ENCODE assay signal across 8 cellular contexts in genomic region chr16:69565611-69566436, GRCh38. TPM values are rescaled to one million over a fixed set of nuclear protein-coding genes. Genes with fewer than 3 reads are reported as not detected.
DNase-seq lines count a peak whose midpoint lies in the region; FAIRE-seq and TF ChIP-seq lines count a peak whose summit lies in the region.

TSS of gene NFAT5 (plus strand) at chr16:69565966. CDS start at chr16:69566302, 336 bp downstream.

- H3K4me1 Mint-ChIP-seq in H9, result peaks cover 36 to 37% of the 10 kb centered on the region in 2 experiments
- H3K4me1 Mint-ChIP-seq in activated naive CD4-positive, alpha-beta T cell treated with anti-CD3 and anti-CD28 coated beads for 36 hours (ENCODE audit: low read depth), result peaks cover 49% of the 10 kb centered on the region

- no peak within 1 kb of the TSS for H3K23ac ChIP-seq in H9 (ENCODE audit: insufficient read length, low read depth, low read length)

- H2BK15ac ChIP-seq in H9 (ENCODE audit: low read depth, low read length), result no peak within 1 kb of the TSS

- H3K4me3 ChIP-seq in SK-N-MC, result peak within 1 kb of the TSS; percentile 88
- H3K4me3 ChIP-seq in neutrophil (ENCODE audit: low read depth in 1 of 2, low read length in 1 of 2), result peak within 1 kb of the TSS; percentile 92 to 94

- H3K27me3 ChIP-seq in H9 (ENCODE audit: insufficient read depth, low read length) (no peaks in the 10 kb centered on the region), neutrophil (no peaks in the 10 kb centered on the region)

- no peak within 1 kb of the TSS for H2BK12ac ChIP-seq in H9 (ENCODE audit: insufficient read length, low read depth, low read length)

- H3K79me1 ChIP-seq in H9 (ENCODE audit: insufficient read depth, low read depth, low read length, poor library complexity, severe bottlenecking), result no peaks in the 10 kb centered on the region

- H4K5ac ChIP-seq in H9 (ENCODE audit: insufficient read length, low read depth, low read length), result no peak within 1 kb of the TSS

- peaks cover 0 to 2% (median 0%) of the 10 kb centered on the region in 3 experiments; a peak in 1 of 7 replicates for H3K36me3 Mint-ChIP-seq in H9 (ENCODE audit: insufficient read depth in 1 of 3, low read depth in 3 of 3)
- peaks cover 25% of the 10 kb centered on the region for H3K36me3 Mint-ChIP-seq in activated naive CD4-positive, alpha-beta T cell treated with anti-CD3 and anti-CD28 coated beads for 36 hours (ENCODE audit: low read depth)

- CTCF ChIA-PET in activated naive CD4-positive, alpha-beta T cell treated with anti-CD3 and anti-CD28 coated beads for 36 hours (lab: Charles Lee), result no interaction called here

- no peak for FAIRE-seq in frontal cortex (lab: Jason Lieb, UNC)

- H3K14ac ChIP-seq in H9 (ENCODE audit: insufficient read depth, low read length), result peak within 1 kb of the TSS; percentile 91

- H2AFZ ChIP-seq in H9 (ENCODE audit: low read length), result no peak within 1 kb of the TSS

- no peaks in the 10 kb centered on the region for H4K20me1 ChIP-seq in H9 (ENCODE audit: control insufficient read depth, insufficient read depth, insufficient read length)

- no peak within 1 kb of the TSS for H4K8ac ChIP-seq in H9 (replicated peaks; ENCODE audit: insufficient read length, low read depth, low read length)

- no peaks in the 10 kb centered on the region for H3K27me3 Mint-ChIP-seq in H9 (ENCODE audit: low read depth)
- no peaks in the 10 kb centered on the region for H3K27me3 Mint-ChIP-seq in activated naive CD4-positive, alpha-beta T cell treated with anti-CD3 and anti-CD28 coated beads for 36 hours (ENCODE audit: low read depth)

- peaks cover 4% of the 10 kb centered on the region; the same call in 1 of the 2 replicates for H3K4me1 ChIP-seq in H9 (ENCODE audit: insufficient read depth, low read length)
- H3K4me1 ChIP-seq in neutrophil (ENCODE audit: control insufficient read depth in 1 of 2, insufficient read depth in 1 of 2, low read depth in 1 of 2, low read length in 1 of 2), result peaks cover 38 to 44% of the 10 kb centered on the region in 2 experiments

- H3K36me3 ChIP-seq in SK-N-MC (ENCODE audit: insufficient read depth, low read length) (no peaks in the 10 kb centered on the region; the same call in 1 of the 2 replicates), neutrophil (no peaks in the 10 kb centered on the region)

- H3K56ac ChIP-seq in H9 (ENCODE audit: insufficient read length, low read depth, low read length), result no peak within 1 kb of the TSS

- DNase-seq in DMS79 treated with DMSO at 0.1 percent for 48 hours (lab: John Stamatoyannopoulos, UW) (peak; percentile 30), H9 (peak; percentile 94), MV-4-11 (lab: John Stamatoyannopoulos, UW) (peak; percentile 73), SK-N-MC (ENCODE audit: low read depth, low spot score) (no peak), frontal cortex (ENCODE audit: low spot score in 2 of 2) (peak; percentile 88 to 92)
- DNase-seq in activated naive CD4-positive, alpha-beta T cell treated with anti-CD3 and anti-CD28 coated beads for 36 hours, result peak; percentile 89

- no peak within 1 kb of the TSS for H2AK5ac ChIP-seq in H9 (ENCODE audit: insufficient read length, low read length)

- peak within 1 kb of the TSS; percentile 90 to 99 for H3K4me3 Mint-ChIP-seq in H9
- H3K4me3 Mint-ChIP-seq in activated naive CD4-positive, alpha-beta T cell treated with anti-CD3 and anti-CD28 coated beads for 36 hours, result peak within 1 kb of the TSS; percentile 98

- H3K4ac ChIP-seq in H9 (ENCODE audit: low read depth, low read length), result no peak within 1 kb of the TSS; the same call in 1 of the 2 replicates

- peaks cover 17% of the 10 kb centered on the region for H3K23me2 ChIP-seq in H9 (ENCODE audit: insufficient read length, low read depth, low read length, poor library complexity, severe bottlenecking)

- TF ChIP-seq CTCF in H9 (conservative IDR thresholded peaks at IDR 0.05) (peak; percentile 26; the same call in 1 of the 3 replicates), neutrophil (IDR thresholded peaks at IDR 0.05) (no peak), subcutaneous adipose tissue (IDR thresholded peaks at IDR 0.05; ENCODE audit: low read depth) (no peak)

- peak within 1 kb of the TSS; percentile 64 for H2BK5ac ChIP-seq in H9 (ENCODE audit: insufficient read length, low read length)

- peak within 1 kb of the TSS; percentile 87 for H3K9ac ChIP-seq in H9 (ENCODE audit: extremely low read depth, insufficient read length, low read length)
- H3K9ac ChIP-seq in SK-N-MC (ENCODE audit: insufficient read length), result peak within 1 kb of the TSS; percentile 79

- H4K91ac ChIP-seq in H9 (ENCODE audit: insufficient read length, low read depth, low read length), result no peak within 1 kb of the TSS

- no peaks in the 10 kb centered on the region for H3K9me3 ChIP-seq in H9 (ENCODE audit: control insufficient read depth, low read depth, low read length)
- H3K9me3 ChIP-seq in SK-N-MC (ENCODE audit: low read depth, low read length), result no peaks in the 10 kb centered on the region
- no peaks in the 10 kb centered on the region for H3K9me3 ChIP-seq in neutrophil

- H2BK20ac ChIP-seq in H9 (ENCODE audit: low read depth, low read length, poor library complexity, severe bottlenecking), result no peak within 1 kb of the TSS

- H3K27ac ChIP-seq in H9 (ENCODE audit: insufficient read length, low read depth, low read length) (peak within 1 kb of the TSS; percentile 74), SK-N-MC (peak within 1 kb of the TSS; percentile 62; the same call in 1 of the 2 replicates), neutrophil (peak within 1 kb of the TSS; percentile 96)

- no peaks in the 10 kb centered on the region; a peak in 1 of 5 replicates for H3K9me3 Mint-ChIP-seq in H9
- H3K9me3 Mint-ChIP-seq in activated naive CD4-positive, alpha-beta T cell treated with anti-CD3 and anti-CD28 coated beads for 36 hours, result no peaks in the 10 kb centered on the region

- intact Hi-C loops in activated naive CD4-positive, alpha-beta T cell treated with anti-CD3 and anti-CD28 coated beads for 36 hours (cut with micrococcal nuclease), result loop anchor here (2.0 kb wide), 3 partner anchors 23 to 235 kb away; partner anchors contain the start of genes COG8, NIP7 and PDF

- peak within 1 kb of the TSS; percentile 86 for H3K4me2 ChIP-seq in H9 (ENCODE audit: insufficient read depth, insufficient read length, low read length)

- no peak within 1 kb of the TSS for H2BK120ac ChIP-seq in H9 (ENCODE audit: low read depth, low read length, poor library complexity, severe bottlenecking)

- H3K79me2 ChIP-seq in H9 (ENCODE audit: insufficient read depth, low read length), result peaks cover 8% of the 10 kb centered on the region; the same call in 1 of the 2 replicates

- H3T11ph ChIP-seq in H9 (ENCODE audit: low read length), result no peak within 1 kb of the TSS

- H3K18ac ChIP-seq in H9 (ENCODE audit: insufficient read length, low read depth, low read length), result peak within 1 kb of the TSS; percentile 92

- H3K27ac Mint-ChIP-seq in H9, result peak within 1 kb of the TSS; percentile 95 to 99 (median 96)
- H3K27ac Mint-ChIP-seq in activated naive CD4-positive, alpha-beta T cell treated with anti-CD3 and anti-CD28 coated beads for 36 hours, result peak within 1 kb of the TSS; percentile 100

- WGBS in H9 (ENCODE audit: extremely low coverage, insufficient read length, low lambda C conversion rate), result no CpG with 5 or more reads among the region's 84 CpGs

RNA-seq across cellular contexts. Expression of gene NFAT5, which starts in this region (rescaled TPM):
- 16.7 and 21.0 TPM in 2 replicates for total RNA-seq in H9 (2021)
- 10 to 100 TPM; 33.0 to 34.0 TPM for total RNA-seq in activated naive CD4-positive, alpha-beta T cell treated with anti-CD3 and anti-CD28 coated beads for 36 hours
- 14.7 TPM for total RNA-seq in frontal cortex
- 10 to 100 TPM; 49.8 to 64.3 (median 58.6) TPM for total RNA-seq in subcutaneous adipose tissue
